1 cellular context compared by ENCODE assay signal in genomic region chr7:94395141-94396041, GRCh38.
A peak's percentile ranks its signal among the peaks of the same experiment; 100 is the strongest.
TF ChIP-seq lines count a peak whose summit lies in the region.

No MANE protein-coding gene starts in this region.

TF ChIP-seq in SK-N-SH, 30 proteins besides CTCF, POLR2A, EP300 and RAD21 (continued from another document):
- TF ChIP-seq PBX3 (IDR thresholded peaks at IDR 0.05), result no peak
- peak; percentile 43; the same call in 1 of the 2 replicates for TF ChIP-seq TCF12 (IDR thresholded peaks at IDR 0.05)
- peak; percentile 98 for TF ChIP-seq SMC3 (IDR thresholded peaks at IDR 0.05; ENCODE audit: low read depth, low read length)
- TF ChIP-seq MXI1 (IDR thresholded peaks at IDR 0.05; ENCODE audit: low read depth, low read length), result no peak
- TF ChIP-seq USF2 (IDR thresholded peaks at IDR 0.05; ENCODE audit: borderline replicate concordance, low read depth, low read length), result no peak
- TF ChIP-seq RXRA (IDR thresholded peaks at IDR 0.05; ENCODE audit: borderline replicate concordance, low read depth), result peak; percentile 57; the same call in 1 of the 2 replicates
- no peak for TF ChIP-seq TEAD4 (IDR thresholded peaks at IDR 0.05; ENCODE audit: borderline replicate concordance, insufficient read depth)
- no peak for TF ChIP-seq CHD2 (IDR thresholded peaks at IDR 0.05; ENCODE audit: low read length, partially characterized antibody)
- TF ChIP-seq, protein P1, sequence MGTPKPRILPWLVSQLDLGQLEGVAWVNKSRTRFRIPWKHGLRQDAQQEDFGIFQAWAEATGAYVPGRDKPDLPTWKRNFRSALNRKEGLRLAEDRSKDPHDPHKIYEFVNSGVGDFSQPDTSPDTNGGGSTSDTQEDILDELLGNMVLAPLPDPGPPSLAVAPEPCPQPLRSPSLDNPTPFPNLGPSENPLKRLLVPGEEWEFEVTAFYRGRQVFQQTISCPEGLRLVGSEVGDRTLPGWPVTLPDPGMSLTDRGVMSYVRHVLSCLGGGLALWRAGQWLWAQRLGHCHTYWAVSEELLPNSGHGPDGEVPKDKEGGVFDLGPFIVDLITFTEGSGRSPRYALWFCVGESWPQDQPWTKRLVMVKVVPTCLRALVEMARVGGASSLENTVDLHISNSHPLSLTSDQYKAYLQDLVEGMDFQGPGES (IDR thresholded peaks at IDR 0.05; ENCODE audit: low read depth, low read length), result no peak
- TF ChIP-seq TAF1 (IDR thresholded peaks at IDR 0.05; ENCODE audit: borderline replicate concordance, low read depth, low read length), result peak; percentile 44; the same call in 1 of the 2 replicates
- TF ChIP-seq GATA2 (CRISPR knock-in tag; IDR thresholded peaks at IDR 0.05), result no peak
- TF ChIP-seq, protein P2, sequence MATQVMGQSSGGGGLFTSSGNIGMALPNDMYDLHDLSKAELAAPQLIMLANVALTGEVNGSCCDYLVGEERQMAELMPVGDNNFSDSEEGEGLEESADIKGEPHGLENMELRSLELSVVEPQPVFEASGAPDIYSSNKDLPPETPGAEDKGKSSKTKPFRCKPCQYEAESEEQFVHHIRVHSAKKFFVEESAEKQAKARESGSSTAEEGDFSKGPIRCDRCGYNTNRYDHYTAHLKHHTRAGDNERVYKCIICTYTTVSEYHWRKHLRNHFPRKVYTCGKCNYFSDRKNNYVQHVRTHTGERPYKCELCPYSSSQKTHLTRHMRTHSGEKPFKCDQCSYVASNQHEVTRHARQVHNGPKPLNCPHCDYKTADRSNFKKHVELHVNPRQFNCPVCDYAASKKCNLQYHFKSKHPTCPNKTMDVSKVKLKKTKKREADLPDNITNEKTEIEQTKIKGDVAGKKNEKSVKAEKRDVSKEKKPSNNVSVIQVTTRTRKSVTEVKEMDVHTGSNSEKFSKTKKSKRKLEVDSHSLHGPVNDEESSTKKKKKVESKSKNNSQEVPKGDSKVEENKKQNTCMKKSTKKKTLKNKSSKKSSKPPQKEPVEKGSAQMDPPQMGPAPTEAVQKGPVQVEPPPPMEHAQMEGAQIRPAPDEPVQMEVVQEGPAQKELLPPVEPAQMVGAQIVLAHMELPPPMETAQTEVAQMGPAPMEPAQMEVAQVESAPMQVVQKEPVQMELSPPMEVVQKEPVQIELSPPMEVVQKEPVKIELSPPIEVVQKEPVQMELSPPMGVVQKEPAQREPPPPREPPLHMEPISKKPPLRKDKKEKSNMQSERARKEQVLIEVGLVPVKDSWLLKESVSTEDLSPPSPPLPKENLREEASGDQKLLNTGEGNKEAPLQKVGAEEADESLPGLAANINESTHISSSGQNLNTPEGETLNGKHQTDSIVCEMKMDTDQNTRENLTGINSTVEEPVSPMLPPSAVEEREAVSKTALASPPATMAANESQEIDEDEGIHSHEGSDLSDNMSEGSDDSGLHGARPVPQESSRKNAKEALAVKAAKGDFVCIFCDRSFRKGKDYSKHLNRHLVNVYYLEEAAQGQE (IDR thresholded peaks at IDR 0.05; ENCODE audit: low read depth, low read length), result 0 out of 2 replicates have a peak, but pooled peaks have one; percentile 46
- no peak for TF ChIP-seq ELF1 (IDR thresholded peaks at IDR 0.05)
- TF ChIP-seq FOSL2 (IDR thresholded peaks at IDR 0.05; ENCODE audit: borderline replicate concordance, low read depth), result peak; percentile 8; the same call in 1 of the 2 replicates
- TF ChIP-seq FOXJ3 (CRISPR knock-in tag; IDR thresholded peaks at IDR 0.05), result no peak
- TF ChIP-seq RCOR1 (IDR thresholded peaks at IDR 0.05; ENCODE audit: low read length), result no peak
- TF ChIP-seq GABPA (IDR thresholded peaks at IDR 0.05; ENCODE audit: low read depth), result no peak
